Comparison of ENCODE assay signal across 8 cellular contexts in genomic region chr10:88990528-88991160, GRCh38. TPM values are rescaled to one million over a fixed set of nuclear protein-coding genes. Genes with fewer than 3 reads are reported as not detected.
DNase-seq lines count a peak whose midpoint lies in the region; ATAC-seq and TF ChIP-seq lines count a peak whose summit lies in the region.

Gene FAS, plus strand, starts transcription at chr10:88990798. Its CDS starts 79 bp downstream, at chr10:88990877.

- no CpG with 5 or more reads among the region's 46 CpGs for WGBS in trophoblast cell (ENCODE audit: extremely low coverage, insufficient coverage, insufficient read length)

- H3K79me1 ChIP-seq in trophoblast cell (ENCODE audit: low read length): peaks cover 6% of the 10 kb centered on the region

- H2AK5ac ChIP-seq in trophoblast cell (ENCODE audit: low read length): no peak within 1 kb of the TSS

- peak within 1 kb of the TSS; percentile 97 for H3K4me2 ChIP-seq in trophoblast cell (ENCODE audit: low read length)

- peaks cover 4% of the 10 kb centered on the region for H3K79me2 ChIP-seq in trophoblast cell (ENCODE audit: control insufficient read depth, insufficient read depth, low read length, poor library complexity)

- no peaks in the 10 kb centered on the region for H3K36me3 ChIP-seq in trophoblast cell (ENCODE audit: control insufficient read depth in 1 of 2, insufficient read depth in 2 of 2, low read length in 2 of 2)

- H3K4me1 Mint-ChIP-seq in glutamatergic neuron (ENCODE audit: low read depth, unreplicated experiment): peaks cover 3% of the 10 kb centered on the region
- H3K4me1 Mint-ChIP-seq in type B pancreatic cell (ENCODE audit: unreplicated experiment): peaks cover 26% of the 10 kb centered on the region

- peak; percentile 86 for TF ChIP-seq POLR2A in GM19193 (IDR thresholded peaks at IDR 0.05; ENCODE audit: extremely low read depth, insufficient read depth, insufficient read length)

- in situ Hi-C loops in SK-MEL-5 (cut with HindIII; ENCODE audit: low pct_unique_long_range_greater_than_20kb, low sequenced_read_pairs): no loop called here

- peak within 1 kb of the TSS; percentile 33 for H3K14ac ChIP-seq in trophoblast cell (ENCODE audit: low read length)

- H3K9me3 ChIP-seq in trophoblast cell (ENCODE audit: insufficient read depth, low read depth, low read length): peaks cover 3% of the 10 kb centered on the region

- H3K18ac ChIP-seq in trophoblast cell (ENCODE audit: low read length): peak within 1 kb of the TSS; percentile 42

- no peak within 1 kb of the TSS for H3K27ac ChIP-seq in trophoblast cell (ENCODE audit: low read depth, low read length)

- H3K27ac Mint-ChIP-seq in glutamatergic neuron (ENCODE audit: unreplicated experiment) (no peak within 1 kb of the TSS), type B pancreatic cell (peak within 1 kb of the TSS; percentile 90)

- DNase-seq in Ammon's horn (ENCODE audit: low spot score) (peak; percentile 73), SK-MEL-5 (ENCODE audit: low read depth, low spot score) (peak; percentile 22), glutamatergic neuron (peak; percentile 42), trophoblast cell (peak; percentile 39 to 52), type B pancreatic cell (ENCODE audit: extremely low spot score, unreplicated experiment) (peak; percentile 70)
- DNase-seq in activated naive CD4-positive, alpha-beta T cell treated with anti-CD3 and anti-CD28 coated beads, Interleukin-2, amount 50 U/mL, for 16 hours: peak; percentile 74

- H3K36me3 Mint-ChIP-seq in glutamatergic neuron (ENCODE audit: unreplicated experiment) (peaks cover 8% of the 10 kb centered on the region), type B pancreatic cell (no peaks in the 10 kb centered on the region)

- peak within 1 kb of the TSS; percentile 35 for H4K12ac ChIP-seq in trophoblast cell (ENCODE audit: low read depth, low read length)

- H3K9ac ChIP-seq in trophoblast cell (ENCODE audit: low read length): peak within 1 kb of the TSS; percentile 41

- H3K4me3 Mint-ChIP-seq in glutamatergic neuron (ENCODE audit: unreplicated experiment) (peak within 1 kb of the TSS; percentile 92), type B pancreatic cell (peak within 1 kb of the TSS; percentile 98)

- H3K23ac ChIP-seq in trophoblast cell (ENCODE audit: low read length): no peak within 1 kb of the TSS

- peak within 1 kb of the TSS; percentile 72 for H3K4me3 ChIP-seq in trophoblast cell (ENCODE audit: low read depth, low read length)

- H4K8ac ChIP-seq in trophoblast cell (ENCODE audit: low read depth, low read length): peak within 1 kb of the TSS; percentile 86

- peak within 1 kb of the TSS; percentile 74 for H2BK120ac ChIP-seq in trophoblast cell (ENCODE audit: insufficient read depth, low read length, poor library complexity)

- H3K9me3 Mint-ChIP-seq in glutamatergic neuron (ENCODE audit: unreplicated experiment) (no peaks in the 10 kb centered on the region), type B pancreatic cell (no peaks in the 10 kb centered on the region)

- ATAC-seq in HG03378 (IDR thresholded peaks at IDR 0.05; ENCODE audit: unreplicated experiment): peak; percentile 47

- H3K27me3 ChIP-seq in trophoblast cell (ENCODE audit: insufficient read depth, low read length): peaks cover 16% of the 10 kb centered on the region

- H4K91ac ChIP-seq in trophoblast cell (ENCODE audit: low read depth, low read length): peak within 1 kb of the TSS; percentile 83

- H3K27me3 Mint-ChIP-seq in glutamatergic neuron (ENCODE audit: unreplicated experiment) (peaks cover 10% of the 10 kb centered on the region), type B pancreatic cell (peaks cover 17% of the 10 kb centered on the region)

- peak within 1 kb of the TSS; percentile 25 for H2BK12ac ChIP-seq in trophoblast cell (ENCODE audit: low read length)

- peak within 1 kb of the TSS; percentile 29 for H2BK5ac ChIP-seq in trophoblast cell (ENCODE audit: low read depth, low read length, poor library complexity)

- H2AFZ ChIP-seq in trophoblast cell (ENCODE audit: insufficient read depth, low read length, poor library complexity): peak within 1 kb of the TSS; percentile 58

- H3K4me1 ChIP-seq in trophoblast cell (ENCODE audit: control insufficient read depth in 1 of 2, insufficient read depth in 2 of 2, low read length in 2 of 2): peaks cover 0 to 8% of the 10 kb centered on the region in 2 experiments

- H3K4ac ChIP-seq in trophoblast cell (ENCODE audit: low read depth, low read length): no peak within 1 kb of the TSS

- TF ChIP-seq CTCF in glutamatergic neuron (IDR thresholded peaks at IDR 0.05; ENCODE audit: partially characterized antibody, unreplicated experiment): no peak
- no peak for TF ChIP-seq CTCF in type B pancreatic cell (conservative IDR thresholded peaks at IDR 0.05)

RNA-seq across cellular contexts. Expression of gene FAS, which starts in this region (rescaled TPM):
- total RNA-seq in SK-MEL-5 (2014; rRNA removed; shearing (Covaris generic)): 3.4 and 7.3 TPM in 2 replicates
- 2.9 and 3.8 TPM in 2 replicates for polyA plus RNA-seq in SK-MEL-5 (2015; cell fraction: cytosol; rRNA removed)
- polyA plus RNA-seq in SK-MEL-5 (2015; cell fraction: nucleus; rRNA removed): 3.7 and 8.4 TPM in 2 replicates
- total RNA-seq in glutamatergic neuron (ENCODE audit: unreplicated experiment): 0.69 TPM
- polyA plus RNA-seq in trophoblast cell (2013): 2.8 and 3.2 TPM in 2 replicates
- 8.1 and 9.2 TPM in 2 replicates for total RNA-seq in type B pancreatic cell (ENCODE audit: low replicate concordance)

Comparison
In these comparisons a context has a peak if more than half of its experiments do, and no peak if none do; other contexts are left out.
1. Peak in DNase-seq in glutamatergic neuron; RNA of the gene not detected or under 1 TPM.
2. DNase-seq: peak in every context shown above with its lines; median percentile 74 in activated naive CD4-positive, alpha-beta T cell treated with anti-CD3 and anti-CD28 coated beads, Interleukin-2, amount 50 U/mL, for 16 hours; 73 in Ammon's horn; 70 in type B pancreatic cell; 46 in trophoblast cell; 42 in glutamatergic neuron; 22 in SK-MEL-5.